In the genomic region with DNA sequence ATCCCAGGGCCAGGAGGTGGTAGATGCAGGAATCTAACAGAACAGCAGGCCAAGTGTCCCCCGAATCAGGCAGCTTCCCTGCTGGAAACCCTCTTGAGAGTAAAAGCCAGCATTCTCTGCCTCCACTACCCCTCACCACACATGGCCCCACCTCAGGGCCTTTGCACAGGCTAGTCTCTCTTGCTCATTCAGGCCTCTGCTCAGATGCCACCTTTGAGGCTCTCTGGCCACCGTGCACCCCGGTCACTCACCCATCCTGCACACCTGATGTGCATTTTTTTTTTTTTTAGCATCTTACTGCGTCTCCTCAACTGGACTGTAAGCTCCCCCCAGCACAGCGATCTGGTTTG, we compare ENCODE assay signal across 1 cellular context.
TF ChIP-seq lines count a peak whose summit lies in the region.

No MANE protein-coding gene starts in this region.

TF ChIP-seq in HepG2, 621 proteins besides CTCF, POLR2A, EP300 and RAD21:
- TF ChIP-seq SMC3 (IDR thresholded peaks at IDR 0.05; ENCODE audit: low read length) (no peak), GTF3A (CRISPR knock-in tag; conservative IDR thresholded peaks at IDR 0.05) (no peak), REXO4 (CRISPR knock-in tag; IDR thresholded peaks at IDR 0.05; ENCODE audit: borderline replicate concordance) (no peak), CENPT (CRISPR knock-in tag; IDR thresholded peaks at IDR 0.05; ENCODE audit: low read depth) (no peak), ZMYM3 (CRISPR knock-in tag; IDR thresholded peaks at IDR 0.05) (peak; percentile 40; the same call in 1 of the 2 replicates)
